8 cellular contexts compared by ENCODE assay signal in the genomic region with DNA sequence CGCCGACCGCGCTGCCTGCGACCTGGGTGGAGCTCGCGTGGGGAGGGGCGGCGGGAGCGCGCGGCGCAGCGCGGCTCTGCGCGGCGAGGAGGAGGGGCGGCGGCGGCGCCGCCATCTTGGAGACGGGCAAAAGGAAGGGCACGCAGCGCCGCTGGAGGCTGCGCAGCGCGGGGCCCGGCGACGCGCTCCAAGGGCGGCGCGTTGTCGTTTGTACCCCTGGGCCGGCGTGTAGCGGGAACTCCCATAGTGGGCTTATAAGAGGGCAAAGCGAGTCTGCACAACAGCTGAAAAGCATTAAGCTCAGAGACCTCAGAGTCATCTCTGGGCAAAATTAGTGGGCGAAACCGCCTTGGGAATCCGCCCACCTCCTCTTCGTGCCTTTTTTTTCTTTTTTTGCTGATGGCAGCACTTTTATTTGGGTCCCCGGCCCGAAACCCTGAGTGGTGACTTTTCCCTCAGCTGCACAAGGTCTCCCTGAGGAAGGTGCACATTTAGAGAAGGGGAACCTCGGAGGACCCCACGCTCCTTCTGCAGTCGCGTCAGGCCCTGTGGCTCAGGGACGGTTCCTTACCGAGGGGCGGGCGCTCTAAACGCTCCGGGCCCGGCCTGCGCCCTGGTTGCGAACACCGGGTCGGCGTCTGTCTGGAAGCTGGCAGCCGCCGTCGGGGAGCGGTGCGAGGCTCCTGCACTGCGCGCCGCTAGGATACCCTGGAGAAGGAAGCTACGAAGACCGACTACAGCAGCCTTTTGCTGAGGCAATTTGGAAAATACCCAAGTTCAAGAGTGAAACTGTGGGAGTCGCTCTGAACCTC. TPM values are rescaled to one million over a fixed set of nuclear protein-coding genes. Genes with fewer than 3 reads are reported as not detected.
DNase-seq lines count a peak whose midpoint lies in the region; ATAC-seq and TF ChIP-seq lines count a peak whose summit lies in the region.

No MANE protein-coding gene starts in this region.

- POLR2A ChIA-PET in CD4-positive, alpha-beta memory T cell (lab: Charles Lee; ENCODE audit: partially characterized antibody) = interaction anchor here (0.5 to 3.5 kb wide), 20 partner anchors 10 to 1118 kb away, joined by 3 to 109 read pairs (median 6); a partner anchor contains a TSS

- peak overlapping the region; percentile 86 to 92 (median 89) for H3K4me3 Mint-ChIP-seq in CD4-positive, alpha-beta memory T cell
- H3K4me3 Mint-ChIP-seq in activated CD8-positive, alpha-beta memory T cell treated with anti-CD3 and anti-CD28 coated beads, Interleukin-2, amount 10 ng/mL, durations not matched to agents 7 days and 5 days = peak overlapping the region; percentile 79
- H3K4me3 Mint-ChIP-seq in endodermal cell = peak overlapping the region; percentile 91
- H3K4me3 Mint-ChIP-seq in mesothelial cell of epicardium = peak overlapping the region; percentile 84

- ATAC-seq in GM19452 (IDR thresholded peaks at IDR 0.05; ENCODE audit: unreplicated experiment) = peak; percentile 93
- ATAC-seq in HG03571 (IDR thresholded peaks at IDR 0.05; ENCODE audit: unreplicated experiment) = peak; percentile 88
- peak; percentile 94 for ATAC-seq in activated CD8-positive, alpha-beta memory T cell treated with anti-CD3 and anti-CD28 coated beads, Interleukin-2, amount 10 ng/mL, durations not matched to agents 7 days and 5 days

- peak overlapping the region; percentile 76 to 90 for H3K4me3 ChIP-seq in CD4-positive, alpha-beta memory T cell (ENCODE audit: low read length in 2 of 2)
- peak overlapping the region; percentile 92 for H3K4me3 ChIP-seq in endodermal cell (ENCODE audit: low read length)

- peak; percentile 87 to 89 (median 88) for DNase-seq in CD4-positive, alpha-beta memory T cell
- DNase-seq in NK-92 treated with Interleukin-12 subunit alpha and Interleukin-12 subunit beta, amount 100 ng/mL, for 24 hours (lab: John Stamatoyannopoulos, UW) = peak; percentile 76
- peak; percentile 91 for DNase-seq in activated CD8-positive, alpha-beta memory T cell treated with anti-CD3 and anti-CD28 coated beads, Interleukin-2, amount 10 ng/mL, durations not matched to agents 7 days and 5 days
- DNase-seq in endodermal cell (peak; percentile 89), mesothelial cell of epicardium (ENCODE audit: low spot score in 2 of 2, unreplicated experiment in 2 of 2) (peak; percentile 72 to 86)
- DNase-seq in stimulated activated CD8-positive, alpha-beta memory T cell treated with anti-CD3 and anti-CD28 coated beads, Interleukin-15, amount 100 ng/mL, for 4 hours (ENCODE audit: low read depth in 2 of 2) = peak; percentile 64 to 80

- WGBS in endodermal cell (ENCODE audit: insufficient coverage in 1 of 2, insufficient read length in 1 of 2), 2 experiments = 5 to 6% methylated on average over 45 to 75 of the region's 75 CpGs

- H3K27me3 ChIP-seq in CD4-positive, alpha-beta memory T cell (ENCODE audit: insufficient read depth, low read length) = no peaks in the 10 kb centered on the region
- no peaks in the 10 kb centered on the region for H3K27me3 ChIP-seq in endodermal cell (ENCODE audit: control insufficient read depth, insufficient read depth, low read length, poor library complexity, severe bottlenecking)

- no peaks in the 10 kb centered on the region for H3K27me3 Mint-ChIP-seq in CD4-positive, alpha-beta memory T cell
- H3K27me3 Mint-ChIP-seq in activated CD8-positive, alpha-beta memory T cell treated with anti-CD3 and anti-CD28 coated beads, Interleukin-2, amount 10 ng/mL, durations not matched to agents 7 days and 5 days = peaks cover 4% of the 10 kb centered on the region
- H3K27me3 Mint-ChIP-seq in endodermal cell (ENCODE audit: insufficient read depth) = no peaks in the 10 kb centered on the region
- H3K27me3 Mint-ChIP-seq in mesothelial cell of epicardium (ENCODE audit: low read depth) = no peaks in the 10 kb centered on the region

- H3K9ac ChIP-seq in endodermal cell (ENCODE audit: extremely low read depth, low read length, poor library complexity, severe bottlenecking) = peak overlapping the region; percentile 42

- intact Hi-C loops in CD4-positive, alpha-beta memory T cell (cut with micrococcal nuclease) = loop anchor here (1.0 to 10.0 kb wide), 7 partner anchors 14 to 668 kb away; a partner anchor contains a TSS

- H3K9me3 Mint-ChIP-seq in CD4-positive, alpha-beta memory T cell = no peaks in the 10 kb centered on the region
- H3K9me3 Mint-ChIP-seq in activated CD8-positive, alpha-beta memory T cell treated with anti-CD3 and anti-CD28 coated beads, Interleukin-2, amount 10 ng/mL, durations not matched to agents 7 days and 5 days (ENCODE audit: low read depth) = no peaks in the 10 kb centered on the region
- H3K9me3 Mint-ChIP-seq in endodermal cell = no peaks in the 10 kb centered on the region
- no peaks in the 10 kb centered on the region for H3K9me3 Mint-ChIP-seq in mesothelial cell of epicardium

- H3K4me1 Mint-ChIP-seq in CD4-positive, alpha-beta memory T cell = peaks cover 26 to 46% (median 37%) of the 10 kb centered on the region in 4 donors
- peaks cover 36% of the 10 kb centered on the region for H3K4me1 Mint-ChIP-seq in activated CD8-positive, alpha-beta memory T cell treated with anti-CD3 and anti-CD28 coated beads, Interleukin-2, amount 10 ng/mL, durations not matched to agents 7 days and 5 days
- H3K4me1 Mint-ChIP-seq in endodermal cell (peaks cover 25% of the 10 kb centered on the region), mesothelial cell of epicardium (peaks cover 30% of the 10 kb centered on the region)

- CTCF ChIA-PET in CD4-positive, alpha-beta memory T cell (lab: Charles Lee; ENCODE audit: partially characterized antibody) = interaction anchor here (0.9 to 5.0 kb wide), 7 partner anchors 13 to 1179 kb away, joined by 3 to 49 read pairs (median 3); no protein-coding TSS in a partner anchor
- CTCF ChIA-PET in activated CD8-positive, alpha-beta memory T cell treated with anti-CD3 and anti-CD28 coated beads, Interleukin-2, amount 10 ng/mL, durations not matched to agents 7 days and 5 days (lab: Charles Lee) = interaction anchor here (0.5 to 4.4 kb wide), 13 partner anchors 9 to 186 kb away, joined by 3 to 38 read pairs (median 4); a partner anchor contains a TSS

- H3K9me3 ChIP-seq in CD4-positive, alpha-beta memory T cell (ENCODE audit: control insufficient read depth in 1 of 2, low read length in 2 of 2) = no peaks in the 10 kb centered on the region
- no peaks in the 10 kb centered on the region for H3K9me3 ChIP-seq in endodermal cell (ENCODE audit: control insufficient read depth, low read length)

- peaks cover 46% of the 10 kb centered on the region for H3K4me1 ChIP-seq in CD4-positive, alpha-beta memory T cell (ENCODE audit: insufficient read depth, low read length)
- H3K4me1 ChIP-seq in endodermal cell (ENCODE audit: control insufficient read depth, insufficient read depth, low read length) = no peaks in the 10 kb centered on the region

- peak overlapping the region; percentile 91 to 96 (median 94) for H3K27ac Mint-ChIP-seq in CD4-positive, alpha-beta memory T cell
- H3K27ac Mint-ChIP-seq in activated CD8-positive, alpha-beta memory T cell treated with anti-CD3 and anti-CD28 coated beads, Interleukin-2, amount 10 ng/mL, durations not matched to agents 7 days and 5 days = peak overlapping the region; percentile 87
- H3K27ac Mint-ChIP-seq in endodermal cell (peak overlapping the region; percentile 91), mesothelial cell of epicardium (peak overlapping the region; percentile 97)

- TF ChIP-seq CTCF in endodermal cell (conservative IDR thresholded peaks at IDR 0.05) = no peak
- TF ChIP-seq CTCF in mesothelial cell of epicardium (IDR thresholded peaks at IDR 0.05; ENCODE audit: unreplicated experiment) = no peak

- H3K36me3 ChIP-seq in CD4-positive, alpha-beta memory T cell (ENCODE audit: insufficient read depth, low read length) = no peaks in the 10 kb centered on the region
- no peaks in the 10 kb centered on the region for H3K36me3 ChIP-seq in endodermal cell (ENCODE audit: control insufficient read depth, insufficient read depth, low read length)

- H3K27ac ChIP-seq in CD4-positive, alpha-beta memory T cell (ENCODE audit: low read depth, low read length) = peak overlapping the region; percentile 85
- peak overlapping the region; percentile 44 for H3K27ac ChIP-seq in endodermal cell (ENCODE audit: low read depth, low read length)

- peaks cover 4 to 8% of the 10 kb centered on the region in 2 donors for H3K36me3 Mint-ChIP-seq in CD4-positive, alpha-beta memory T cell
- peaks cover 9% of the 10 kb centered on the region for H3K36me3 Mint-ChIP-seq in activated CD8-positive, alpha-beta memory T cell treated with anti-CD3 and anti-CD28 coated beads, Interleukin-2, amount 10 ng/mL, durations not matched to agents 7 days and 5 days
- H3K36me3 Mint-ChIP-seq in endodermal cell (ENCODE audit: low read depth) (peaks cover 5% of the 10 kb centered on the region), mesothelial cell of epicardium (no peaks in the 10 kb centered on the region)

RNA-seq across cellular contexts. Expression of a gene that starts 0.4 kb away (rescaled TPM):
- 10 to 100 TPM; 54.8 to 56.2 TPM for total RNA-seq in CD4-positive, alpha-beta memory T cell
- polyA plus RNA-seq in CD4-positive, alpha-beta memory T cell = 10 to 100 TPM; 68.0 to 70.5 TPM
- 100 to 1,000 TPM in 1 of 2 experiments, 10 to 100 TPM in 1; 91.4 to 118 TPM for total RNA-seq in activated CD8-positive, alpha-beta memory T cell treated with anti-CD3 and anti-CD28 coated beads, Interleukin-2, amount 10 ng/mL, durations not matched to agents 7 days and 5 days
- total RNA-seq in endodermal cell = 10 to 100 TPM; 96.6 to 98.9 TPM
- polyA plus RNA-seq in endodermal cell (2013, experiment 1 of 2) = 73.9 TPM
- 69.9 TPM for polyA plus RNA-seq in endodermal cell (2013, experiment 2 of 2)
- 42.9 to 45.1 TPM (median 44.0 TPM) in 3 replicates for total RNA-seq in mesothelial cell of epicardium

RNA-seq across cellular contexts. Expression of a gene that starts 19.5 kb away (rescaled TPM):
- 10 to 100 TPM; 68.7 to 70.0 TPM for total RNA-seq in CD4-positive, alpha-beta memory T cell
- 10 to 100 TPM; 51.6 to 58.9 TPM for polyA plus RNA-seq in CD4-positive, alpha-beta memory T cell
- total RNA-seq in activated CD8-positive, alpha-beta memory T cell treated with anti-CD3 and anti-CD28 coated beads, Interleukin-2, amount 10 ng/mL, durations not matched to agents 7 days and 5 days = 10 to 100 TPM; 62.9 to 72.8 TPM
- total RNA-seq in endodermal cell (10 to 100 TPM; 70.5 to 93.6 TPM), mesothelial cell of epicardium (59.0 to 64.3 TPM (median 62.3 TPM) in 3 replicates)
- polyA plus RNA-seq in endodermal cell (2013, experiment 1 of 2) = 38.1 TPM
- polyA plus RNA-seq in endodermal cell (2013, experiment 2 of 2) = 37.3 TPM

Comparison
In these comparisons a context has a peak if more than half of its experiments do, and no peak if none do; other contexts are left out.
1. Peak in every context shown above with its lines: DNase-seq, ATAC-seq, H3K4me3 ChIP-seq and H3K27ac ChIP-seq.